12 cellular contexts compared by ENCODE assay signal in genomic region chr4:6474053-6474568, GRCh38.
A peak's percentile ranks its signal among the peaks of the same experiment; 100 is the strongest.
DNase-seq lines count a peak whose midpoint lies in the region; ATAC-seq and TF ChIP-seq lines count a peak whose summit lies in the region.
"Had no signal": no experiment of that assay in that cellular context is flagged by ENCODE, and none has a peak within 500 bp of the region (broad histone marks: within the 10 kb centered on the region; RNA-seq: fewer than 3 reads in every experiment).

No MANE protein-coding gene starts in this region.

- peaks cover 88% of the 10 kb centered on the region for H3K27me3 Mint-ChIP-seq in nephron (ENCODE audit: low read depth)

- H3K36me3 Mint-ChIP-seq in nephron (ENCODE audit: low read depth): no peaks in the 10 kb centered on the region

- no peaks in the 10 kb centered on the region for H3K4me1 Mint-ChIP-seq in nephron

- H3K4me3 Mint-ChIP-seq in nephron: peak overlapping the region; percentile 30 to 52 (median 41)

- no peak overlapping the region for H3K4me3 ChIP-seq in choroid plexus epithelial cell (ENCODE audit: low read depth, low read length)
- H3K4me3 ChIP-seq: gastroesophageal sphincter, tibial nerve had no signal

- ATAC-seq in GM18517 (IDR thresholded peaks at IDR 0.05; ENCODE audit: unreplicated experiment): no peak
- ATAC-seq: gastroesophageal sphincter had no signal

- TF ChIP-seq CTCF in choroid plexus epithelial cell (conservative IDR thresholded peaks at IDR 0.05; ENCODE audit: low read depth, low read length): peak; percentile 45
- TF ChIP-seq CTCF in nephron (IDR thresholded peaks at IDR 0.05; ENCODE audit: unreplicated experiment in 3 of 3): peak in 1 of 3 experiments; percentile 11

- peak; percentile 37 for DNase-seq in DMS 273 (lab: John Stamatoyannopoulos, UW; ENCODE audit: unreplicated experiment)
- no peak for DNase-seq in DMS 273 treated with DMSO at 0.1 percent for 48 hours (lab: John Stamatoyannopoulos, UW)
- DNase-seq in HuH-7 (ENCODE audit: low spot score): peak; percentile 65
- peak; percentile 22 for DNase-seq in choroid plexus epithelial cell (ENCODE audit: low read depth)
- DNase-seq in retina: no peak
- no peak for DNase-seq in DMS153 (lab: John Stamatoyannopoulos, UW)
- DNase-seq: naive B cell; stimulated activated CD4-positive, alpha-beta T cell treated with anti-CD3 and anti-CD28 coated beads, Interleukin-2, amount 100 ng/mL, for 48 hours had no signal

- no peaks in the 10 kb centered on the region for H3K9me3 Mint-ChIP-seq in nephron

- no peak overlapping the region for H3K27ac Mint-ChIP-seq in nephron
- H3K27ac Mint-ChIP-seq: naive B cell had no signal

Comparison
In these comparisons a context has a peak if more than half of its experiments do, and no peak if none do; other contexts are left out.
1. DNase-seq: peak in DMS 273 (single experiment), HuH-7 (single experiment) and choroid plexus epithelial cell (single experiment); none in DMS 273 treated with DMSO at 0.1 percent for 48 hours (single experiment), retina (single experiment) and DMS153 (single experiment).